In genomic region chr1:152112101-152112884, GRCh38 we compare ENCODE assay signal across 9 cellular contexts. TPM values are rescaled to one million over a fixed set of nuclear protein-coding genes. Genes with fewer than 3 reads are reported as not detected.
DNase-seq lines count a peak whose midpoint lies in the region; ATAC-seq, FAIRE-seq and TF ChIP-seq lines count a peak whose summit lies in the region.
"Had no signal": no experiment of that assay in that cellular context is flagged by ENCODE, and none has a peak within 500 bp of the region (broad histone marks: within the 10 kb centered on the region; RNA-seq: fewer than 3 reads in every experiment).

No MANE protein-coding gene starts in this region.

- no peak for TF ChIP-seq RAD21 in H1 (IDR thresholded peaks at IDR 0.05 in 1 of 2, conservative IDR thresholded peaks at IDR 0.05 in 1 of 2; ENCODE audit: low read depth in 2 of 2, low read length in 2 of 2)

- H3K14ac ChIP-seq in H1 (ENCODE audit: insufficient read length) = no peak overlapping the region

- H3K9ac ChIP-seq in H1 (replicated peaks in 1 of 4; ENCODE audit: extremely low read depth in 1 of 4, low read depth in 3 of 4, low read length in 3 of 4) = no peak overlapping the region; a peak in 1 of 7 replicates

- FAIRE-seq in H1 (lab: Jason Lieb, UNC) = no peak

- peaks cover 0 to 3% of the 10 kb centered on the region in 2 experiments for H4K20me1 ChIP-seq in H1 (replicated peaks in 1 of 2; ENCODE audit: control insufficient read depth in 1 of 2, insufficient read depth in 2 of 2, low read length in 2 of 2)

- peak overlapping the region; percentile 15; the same call in 1 of the 2 replicates for H2BK20ac ChIP-seq in H1 (ENCODE audit: low read length)

- H3K56ac ChIP-seq in H1 (replicated peaks; ENCODE audit: insufficient read length, low read depth, low read length) = no peak overlapping the region

- H4K8ac ChIP-seq in H1 (ENCODE audit: extremely low read depth, insufficient read depth, low read length) = no peak overlapping the region

- H3K18ac ChIP-seq in H1 (ENCODE audit: extremely low read depth, low read length) = no peak overlapping the region

- POLR2A ChIA-PET in H1 (lab: Charles Lee; ENCODE audit: partially characterized antibody) = no interaction called here
- POLR2A ChIA-PET in RWPE1 (lab: Yijun Ruan, JAX; ENCODE audit: low non-redundant PET) = no interaction called here

- no peak overlapping the region for H4K91ac ChIP-seq in H1 (replicated peaks; ENCODE audit: insufficient read length, low read length)

- peaks cover 25% of the 10 kb centered on the region; the same call in 1 of the 2 replicates for H3K23me2 ChIP-seq in H1 (ENCODE audit: low read depth, low read length)

- 0 out of 2 replicates have a peak overlapping the region, but pooled peaks have one; percentile 31 for H2BK15ac ChIP-seq in H1 (ENCODE audit: low read length)

- TF ChIP-seq CTCF in H1 (IDR thresholded peaks at IDR 0.05; ENCODE audit: control extremely low read depth in 1 of 3, insufficient read depth in 1 of 3, low read depth in 1 of 3, low read length in 3 of 3) = no peak
- TF ChIP-seq CTCF in RWPE1 (conservative IDR thresholded peaks at IDR 0.05; ENCODE audit: low read depth) = no peak

- H3K4me2 ChIP-seq in H1 (ENCODE audit: insufficient read depth in 1 of 2, low read depth in 2 of 2, low read length in 2 of 2) = peak overlapping the region; percentile 55 to 91; a peak in 3 of 4 replicates

- no peak overlapping the region for H2BK5ac ChIP-seq in H1 (ENCODE audit: low read depth, low read length)

- no peaks in the 10 kb centered on the region for H3K79me2 ChIP-seq in H1 (ENCODE audit: control insufficient read depth in 1 of 2, insufficient read depth in 2 of 2, low read length in 2 of 2)

- ATAC-seq in GM19463 (IDR thresholded peaks at IDR 0.05; ENCODE audit: unreplicated experiment) (no peak), GM21381 (IDR thresholded peaks at IDR 0.05; ENCODE audit: unreplicated experiment) (no peak)

- no peak overlapping the region for H3K23ac ChIP-seq in H1 (ENCODE audit: insufficient read length)

- CTCF ChIA-PET in H1 (lab: Charles Lee; ENCODE audit: partially characterized antibody) (interaction anchor here (1.1 to 1.5 kb wide), 4 partner anchors 59 to 346 kb away, joined by 3 to 5 read pairs (median 4); no protein-coding TSS in a partner anchor), RWPE1 (lab: Yijun Ruan, JAX) (interaction anchor here (0.7 to 2.0 kb wide), 4 partner anchors 59 to 183 kb away, joined by 3 to 6 read pairs (median 5); no protein-coding TSS in a partner anchor)

- H3K4me3 ChIP-seq in Jurkat, Clone E6-1 (ENCODE audit: low read length) = peak overlapping the region; percentile 56
- H3K4me3 ChIP-seq in H1 (ENCODE audit: extremely low read depth in 1 of 4, insufficient read depth in 2 of 4, low read depth in 3 of 4, low read length in 4 of 4) = peak overlapping the region; percentile 23 to 44 (median 28); a peak in 6 of 8 replicates
- H3K4me3 ChIP-seq: lung had no signal

- H3K27me3 ChIP-seq in H1 (replicated peaks in 1 of 4; ENCODE audit: control insufficient read depth in 3 of 4, extremely low read depth in 1 of 4, insufficient read depth in 3 of 4, low read length in 3 of 4) = peaks cover 51 to 72% (median 70%) of the 10 kb centered on the region in 4 experiments

- no peak overlapping the region for H3K4ac ChIP-seq in H1 (replicated peaks; ENCODE audit: insufficient read length, low read depth, low read length)

- H2BK120ac ChIP-seq in H1 (replicated peaks; ENCODE audit: low read depth, low read length) = no peak overlapping the region

- H3K36me3 ChIP-seq in H1 (ENCODE audit: control insufficient read depth in 2 of 4, insufficient read depth in 4 of 4, low read length in 3 of 4) = peaks cover 0 to 2% (median 0%) of the 10 kb centered on the region in 4 experiments; a peak in 1 of 8 replicates

- TF ChIP-seq POLR2A in H1 (IDR thresholded peaks at IDR 0.05; ENCODE audit: control extremely low read depth in 1 of 2, low read depth in 2 of 2, low read length in 2 of 2) = no peak

- intact Hi-C loops in posterior vena cava (cut with DNase I) = no loop called here

- H3K27ac ChIP-seq in H1 (ENCODE audit: low read depth, low read length) = no peak overlapping the region
- H3K27ac ChIP-seq in RWPE1 = no peak overlapping the region

- H2AK5ac ChIP-seq in H1 (ENCODE audit: low read depth, low read length) = no peak overlapping the region

- H3K79me1 ChIP-seq in H1 (ENCODE audit: low read depth, low read length) = no peaks in the 10 kb centered on the region

- TF ChIP-seq EP300 in H1 (IDR thresholded peaks at IDR 0.05; ENCODE audit: borderline replicate concordance in 1 of 2, low read depth in 2 of 2, low read length in 2 of 2) = no peak

- peak; percentile 73 for DNase-seq in DMS53 (lab: John Stamatoyannopoulos, UW)
- DNase-seq in Jurkat, Clone E6-1 (ENCODE audit: low read depth, low spot score) = no peak
- DNase-seq in H1 (ENCODE audit: low read depth in 1 of 2, low spot score in 2 of 2) = peak in 1 of 2 experiments; percentile 49
- DNase-seq in posterior vena cava (ENCODE audit: low spot score) = peak; percentile 68
- no peak for DNase-seq in RWPE1 (ENCODE audit: low spot score)
- no peak for DNase-seq in NCI-H1048 (lab: John Stamatoyannopoulos, UW)

- peak overlapping the region; percentile 11; the same call in 1 of the 2 replicates for H2BK12ac ChIP-seq in H1 (ENCODE audit: low read depth, low read length)

- H4K5ac ChIP-seq in H1 (ENCODE audit: insufficient read length, low read depth, low read length) = no peak overlapping the region

- H3K9me3 ChIP-seq in H1 (ENCODE audit: insufficient read depth in 2 of 2, low read depth in 1 of 2, low read length in 1 of 2) = peaks cover 0 to 59% of the 10 kb centered on the region in 2 experiments; a peak in 3 of 4 replicates

- WGBS in H1 (ENCODE audit: extremely low coverage in 1 of 2, insufficient coverage in 1 of 2, insufficient read length in 1 of 2, insufficient replicate concordance in 2 of 2, low coverage in 1 of 2, low lambda C conversion rate in 2 of 2, missing lambda C conversion rate in 1 of 2), 2 experiments = 69% methylated on average over 29 of the region's 53 CpGs; no CpG with 5 or more reads in 1 of the 2 experiments

- H3K4me1 ChIP-seq in H1 (replicated peaks in 1 of 4; ENCODE audit: control insufficient read depth in 3 of 4, insufficient read depth in 4 of 4, low read length in 3 of 4) = peaks cover 0 to 11% (median 4%) of the 10 kb centered on the region in 4 experiments; a peak in 5 of 7 replicates

- H2AFZ ChIP-seq in H1 (ENCODE audit: low read length) = no peak overlapping the region; the same call in 1 of the 2 replicates

TF ChIP-seq in H1, 55 proteins besides CTCF, POLR2A, EP300 and RAD21:
- TF ChIP-seq RXRA (IDR thresholded peaks at IDR 0.05; ENCODE audit: insufficient read depth, low read depth, low read length) (no peak), SIN3A (conservative IDR thresholded peaks at IDR 0.05 in 1 of 2, IDR thresholded peaks at IDR 0.05 in 1 of 2; ENCODE audit: low read depth in 1 of 2, low read length in 2 of 2) (no peak), E2F6 (IDR thresholded peaks at IDR 0.05) (no peak; the same call in 1 of the 2 replicates), EZH2 (IDR thresholded peaks at IDR 0.05; ENCODE audit: low read depth, low read length, severe bottlenecking) (peak; percentile 62), GABPA (IDR thresholded peaks at IDR 0.05; ENCODE audit: borderline replicate concordance, insufficient read depth, low read length) (no peak), KDM4A (IDR thresholded peaks at IDR 0.05; ENCODE audit: low read depth, low read length, severe bottlenecking) (peak; percentile 27)

RNA-seq across cellular contexts. Expression of gene TCHH, which starts 3.0 kb away (rescaled TPM):
- polyA plus RNA-seq in Jurkat, Clone E6-1 (2012; ENCODE audit: insufficient read depth, insufficient read length) = not detected
- 0.06 and 0.07 TPM in 2 replicates for total RNA-seq in H1 (2021; fragmentation: NEBNext Ultra II Directional; extraction: Animal tissue kit (Norgen Biotek cat#: 25700))
- polyA plus RNA-seq in H1 (2011; rRNA removed) = 0.02 and 0.03 TPM in 2 replicates
- polyA plus RNA-seq in H1 (2011; cell fraction: cytosol; rRNA removed) = not detected
- 0.06 TPM for polyA plus RNA-seq in H1 (2011; cell fraction: nucleus; rRNA removed)
- 0.04 to 0.17 TPM (median 0.10 TPM) in 4 replicates for polyA plus RNA-seq in H1 (2012, experiment 1 of 2)
- 0.01 TPM for polyA plus RNA-seq in H1 (2012, experiment 2 of 2)
- 0.10 TPM for polyA plus RNA-seq in H1 (2013, experiment 1 of 2)
- polyA plus RNA-seq in H1 (2013, experiment 2 of 2) = 0.07 TPM
- polyA minus RNA-seq in H1 (2011; rRNA and poly(A)+ RNA removed) = not detected in 2 replicates
- polyA minus RNA-seq in H1 (2011; cell fraction: cytosol; rRNA and poly(A)+ RNA removed) = not detected
- not detected for polyA minus RNA-seq in H1 (2011; cell fraction: nucleus; rRNA and poly(A)+ RNA removed)
- total RNA-seq in posterior vena cava = under 1 TPM; 0.14 to 0.23 TPM

RNA-seq across cellular contexts. Expression of gene TCHHL1, which starts 23.4 kb away (rescaled TPM):
- not detected for polyA plus RNA-seq in Jurkat, Clone E6-1 (2012; ENCODE audit: insufficient read depth, insufficient read length)
- not detected in 2 replicates for total RNA-seq in H1 (2021; fragmentation: NEBNext Ultra II Directional; extraction: Animal tissue kit (Norgen Biotek cat#: 25700))
- not detected in 2 replicates for polyA plus RNA-seq in H1 (2011; rRNA removed)
- not detected for polyA plus RNA-seq in H1 (2011; cell fraction: cytosol; rRNA removed)
- polyA plus RNA-seq in H1 (2011; cell fraction: nucleus; rRNA removed) = not detected
- not detected in 4 replicates for polyA plus RNA-seq in H1 (2012, experiment 1 of 2)
- not detected for polyA plus RNA-seq in H1 (2012, experiment 2 of 2)
- polyA plus RNA-seq in H1 (2013, experiment 1 of 2) = not detected
- not detected for polyA plus RNA-seq in H1 (2013, experiment 2 of 2)
- not detected in 2 replicates for polyA minus RNA-seq in H1 (2011; rRNA and poly(A)+ RNA removed)
- polyA minus RNA-seq in H1 (2011; cell fraction: cytosol; rRNA and poly(A)+ RNA removed) = not detected
- polyA minus RNA-seq in H1 (2011; cell fraction: nucleus; rRNA and poly(A)+ RNA removed) = not detected
- not detected for total RNA-seq in posterior vena cava
- total RNA-seq: lung had no signal
- polyA plus RNA-seq: lung had no signal

RNA-seq across cellular contexts. Expression of gene RPTN, which starts 46.7 kb away (rescaled TPM):
- not detected for polyA plus RNA-seq in Jurkat, Clone E6-1 (2012; ENCODE audit: insufficient read depth, insufficient read length)
- not detected in 2 replicates for total RNA-seq in H1 (2021; fragmentation: NEBNext Ultra II Directional; extraction: Animal tissue kit (Norgen Biotek cat#: 25700))
- polyA plus RNA-seq in H1 (2011; rRNA removed) = not detected in 2 replicates
- polyA plus RNA-seq in H1 (2011; cell fraction: cytosol; rRNA removed) = not detected
- not detected for polyA plus RNA-seq in H1 (2011; cell fraction: nucleus; rRNA removed)
- polyA plus RNA-seq in H1 (2012, experiment 1 of 2) = not detected in 4 replicates
- not detected for polyA plus RNA-seq in H1 (2012, experiment 2 of 2)
- polyA plus RNA-seq in H1 (2013, experiment 1 of 2) = not detected
- not detected for polyA plus RNA-seq in H1 (2013, experiment 2 of 2)
- polyA minus RNA-seq in H1 (2011; rRNA and poly(A)+ RNA removed) = not detected in 2 replicates
- not detected for polyA minus RNA-seq in H1 (2011; cell fraction: cytosol; rRNA and poly(A)+ RNA removed)
- not detected for polyA minus RNA-seq in H1 (2011; cell fraction: nucleus; rRNA and poly(A)+ RNA removed)
- not detected for total RNA-seq in posterior vena cava
- total RNA-seq: lung had no signal
- polyA plus RNA-seq: lung had no signal

Comparison
In these comparisons a context has a peak if more than half of its experiments do, and no peak if none do; other contexts are left out.
1. DNase-seq: peak in DMS53 (single experiment) and posterior vena cava (single experiment); none in Jurkat, Clone E6-1 (single experiment), RWPE1 (single experiment) and NCI-H1048 (single experiment).